16 cellular contexts compared by ENCODE assay signal in the genomic region with DNA sequence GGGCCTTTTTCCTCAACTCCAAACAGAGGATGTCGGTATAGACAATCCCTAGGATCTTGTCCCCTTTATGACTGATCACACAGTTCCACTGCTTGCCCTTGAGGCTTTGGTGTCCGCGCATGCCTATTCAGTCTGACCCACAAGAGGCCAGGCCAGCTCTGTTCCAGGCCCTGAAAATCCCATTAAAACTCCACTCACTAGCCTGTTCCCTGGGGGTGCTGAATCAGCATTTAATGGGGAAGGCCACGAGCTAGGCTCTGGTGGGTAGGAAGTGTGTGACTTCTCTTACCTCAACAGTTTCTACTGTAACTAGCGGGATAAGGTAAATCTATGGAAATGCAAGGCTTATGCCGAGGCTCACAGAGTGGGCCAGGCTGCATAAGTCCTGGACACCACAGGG.
"Had no signal": no experiment of that assay in that cellular context is flagged by ENCODE, and none has a peak within 500 bp of the region (broad histone marks: within the 10 kb centered on the region; RNA-seq: fewer than 3 reads in every experiment).

No MANE protein-coding gene starts in this region.

- H3K9me3 Mint-ChIP-seq: activated T-cell treated with anti-CD3 and anti-CD28 coated beads, Interleukin-2, amount 50 U/mL, for 72 hours; naive B cell; neural progenitor cell had no signal

- H3K4me3 ChIP-seq: gastroesophageal sphincter, heart right ventricle, neural progenitor cell, sigmoid colon, spleen, tibial nerve had no signal

- H3K9me3 ChIP-seq: gastroesophageal sphincter, heart right ventricle, sigmoid colon, spleen, tibial nerve had no signal

- H3K9ac ChIP-seq: neural progenitor cell, parathyroid adenoma had no signal

- ATAC-seq: gastroesophageal sphincter, heart right ventricle, left lobe of liver, T-helper 17 cell had no signal

- H3K4me1 ChIP-seq: parathyroid adenoma had no signal

- H3K27me3 Mint-ChIP-seq: naive B cell, T-helper 17 cell had no signal

- DNase-seq: activated naive CD4-positive, alpha-beta T cell treated with anti-CD3 and anti-CD28 coated beads, Interleukin-2, amount 50 U/mL, for 16 hours; activated T-cell treated with anti-CD3 and anti-CD28 coated beads, Interleukin-2, amount 50 U/mL, for 72 hours; amniotic stem cell; erythroblast; heart right ventricle; mammary epithelial cell; naive B cell; sigmoid colon; spleen; substantia nigra; T-helper 17 cell had no signal

- H3K4me3 Mint-ChIP-seq: naive B cell, neural progenitor cell, T-helper 17 cell had no signal

- H3K27ac ChIP-seq: gastroesophageal sphincter, heart right ventricle, neural progenitor cell, parathyroid adenoma, sigmoid colon, spleen had no signal

- H3K36me3 Mint-ChIP-seq: naive B cell, neural progenitor cell had no signal

- H3K36me3 ChIP-seq: gastroesophageal sphincter, heart right ventricle, neural progenitor cell, sigmoid colon, spleen, tibial nerve had no signal

- H3K27me3 ChIP-seq: heart right ventricle, neural progenitor cell, sigmoid colon, spleen, tibial nerve had no signal

- H3K27ac Mint-ChIP-seq: neural progenitor cell had no signal
